In the genomic region with DNA sequence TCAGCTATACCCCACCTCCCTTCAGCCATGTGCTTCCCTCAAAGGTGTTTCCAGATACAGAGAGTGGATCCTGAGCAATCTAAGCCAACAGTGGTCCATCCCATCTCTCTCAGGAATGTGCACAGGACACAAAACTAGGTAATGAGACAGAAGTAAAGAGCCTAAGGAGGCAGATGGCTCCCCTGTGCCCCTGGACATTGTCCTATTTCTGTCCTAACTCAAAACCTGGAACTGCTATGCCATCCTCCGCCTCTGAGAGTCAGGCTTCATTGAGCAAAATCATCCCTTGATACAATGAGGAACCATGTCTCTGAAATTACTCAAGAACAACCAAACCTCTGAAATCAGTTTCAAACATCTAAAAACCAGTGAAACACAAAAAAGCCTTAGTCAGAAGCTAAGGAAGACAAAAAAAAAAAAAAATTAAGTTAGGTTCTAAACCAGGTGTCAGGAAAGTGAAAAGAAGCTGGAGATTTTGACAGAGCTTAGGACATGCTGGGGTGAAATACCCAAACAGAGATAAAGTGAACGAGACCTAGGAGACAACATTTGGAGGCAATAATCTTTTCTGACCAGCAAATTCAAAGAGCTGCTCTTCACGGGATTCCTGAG, we compare ENCODE assay signal across 8 cellular contexts.
A peak's percentile ranks its signal among the peaks of the same experiment; 100 is the strongest.
DNase-seq lines count a peak whose midpoint lies in the region; ATAC-seq, FAIRE-seq and TF ChIP-seq lines count a peak whose summit lies in the region.

No MANE protein-coding gene starts in this region.

- H3K9me3 ChIP-seq in CD8-positive, alpha-beta memory T cell (ENCODE audit: low read length) = no peaks in the 10 kb centered on the region
- no peaks in the 10 kb centered on the region for H3K9me3 ChIP-seq in hepatocyte (ENCODE audit: low read depth)
- H3K9me3 ChIP-seq in upper lobe of right lung = no peaks in the 10 kb centered on the region

- H3K27ac Mint-ChIP-seq in CD8-positive, alpha-beta memory T cell = peak overlapping the region in 5 of 8 donors; percentile 57 to 79 (median 72)
- peak overlapping the region; percentile 80 for H3K27ac Mint-ChIP-seq in T-helper 2 cell treated with Interferon-gamma antibody and Interleukin-4, amounts not matched to agents 5 μg/mL and 100 μg/mL, for 36 hours
- H3K27ac Mint-ChIP-seq in osteocyte (ENCODE audit: unreplicated experiment) = no peak overlapping the region

- peaks cover 31 to 44% (median 38%) of the 10 kb centered on the region in 3 donors for H3K4me1 Mint-ChIP-seq in CD8-positive, alpha-beta memory T cell
- H3K4me1 Mint-ChIP-seq in T-helper 2 cell treated with Interferon-gamma antibody and Interleukin-4, amounts not matched to agents 5 μg/mL and 100 μg/mL, for 36 hours (ENCODE audit: low read depth) = peaks cover 41% of the 10 kb centered on the region
- H3K4me1 Mint-ChIP-seq in osteocyte (ENCODE audit: unreplicated experiment) = peaks cover 42% of the 10 kb centered on the region

- H4K20me1 ChIP-seq in hepatocyte (ENCODE audit: insufficient read depth, poor library complexity, severe bottlenecking) = no peaks in the 10 kb centered on the region

- no peaks in the 10 kb centered on the region for H3K27me3 Mint-ChIP-seq in CD8-positive, alpha-beta memory T cell
- H3K27me3 Mint-ChIP-seq in T-helper 2 cell treated with Interferon-gamma antibody and Interleukin-4, amounts not matched to agents 5 μg/mL and 100 μg/mL, for 36 hours (ENCODE audit: low read depth) = no peaks in the 10 kb centered on the region
- no peaks in the 10 kb centered on the region for H3K27me3 Mint-ChIP-seq in osteocyte (ENCODE audit: unreplicated experiment)

- CTCF ChIA-PET in CD8-positive, alpha-beta memory T cell (lab: Charles Lee) = interaction anchor here (0.9 to 4.8 kb wide), 5 partner anchors 9 to 367 kb away, joined by 3 to 30 read pairs (median 3); no protein-coding TSS in a partner anchor

- peaks cover 0 to 1% (median 0%) of the 10 kb centered on the region in 3 donors for H3K36me3 Mint-ChIP-seq in CD8-positive, alpha-beta memory T cell
- peaks cover 5% of the 10 kb centered on the region for H3K36me3 Mint-ChIP-seq in T-helper 2 cell treated with Interferon-gamma antibody and Interleukin-4, amounts not matched to agents 5 μg/mL and 100 μg/mL, for 36 hours (ENCODE audit: low read depth)
- H3K36me3 Mint-ChIP-seq in osteocyte (ENCODE audit: unreplicated experiment) = no peaks in the 10 kb centered on the region

- WGBS in hepatocyte (ENCODE audit: low lambda C conversion rate, missing lambda C conversion rate) = 66% methylated on average over 3 of the region's 3 CpGs

- intact Hi-C loops in upper lobe of right lung (cut with DNase I) = no loop called here

- no peaks in the 10 kb centered on the region for H3K9me3 Mint-ChIP-seq in CD8-positive, alpha-beta memory T cell
- peaks cover 4% of the 10 kb centered on the region for H3K9me3 Mint-ChIP-seq in T-helper 2 cell treated with Interferon-gamma antibody and Interleukin-4, amounts not matched to agents 5 μg/mL and 100 μg/mL, for 36 hours
- no peaks in the 10 kb centered on the region for H3K9me3 Mint-ChIP-seq in osteocyte (ENCODE audit: unreplicated experiment)

- no peak overlapping the region for H3K27ac ChIP-seq in CD8-positive, alpha-beta memory T cell (ENCODE audit: low read depth, low read length)
- H3K27ac ChIP-seq in hepatocyte = peak overlapping the region; percentile 89
- H3K27ac ChIP-seq in upper lobe of right lung = peak overlapping the region; percentile 80

- peaks cover 27% of the 10 kb centered on the region for H3K4me1 ChIP-seq in CD8-positive, alpha-beta memory T cell (ENCODE audit: insufficient read depth, low read length)
- H3K4me1 ChIP-seq in hepatocyte (ENCODE audit: insufficient read depth) = peaks cover 47% of the 10 kb centered on the region
- peaks cover 39% of the 10 kb centered on the region for H3K4me1 ChIP-seq in upper lobe of right lung

- no peaks in the 10 kb centered on the region for H3K79me2 ChIP-seq in hepatocyte

- DNase-seq in CD8-positive, alpha-beta memory T cell = no peak
- DNase-seq in GM19239 (ENCODE audit: insufficient read length, low spot score) (no peak), hepatocyte (ENCODE audit: low spot score) (peak; percentile 12), upper lobe of right lung (no peak), osteocyte (ENCODE audit: extremely low spot score, unreplicated experiment) (no peak), GM19240 (ENCODE audit: insufficient read length, low spot score) (no peak)
- DNase-seq in T-helper 2 cell treated with Interferon-gamma antibody and Interleukin-4, amounts not matched to agents 5 μg/mL and 100 μg/mL, for 36 hours (ENCODE audit: low spot score) = peak; percentile 27

- H3K4me3 Mint-ChIP-seq in CD8-positive, alpha-beta memory T cell = peak overlapping the region in 5 of 7 donors; percentile 10 to 44 (median 22)
- H3K4me3 Mint-ChIP-seq in T-helper 2 cell treated with Interferon-gamma antibody and Interleukin-4, amounts not matched to agents 5 μg/mL and 100 μg/mL, for 36 hours = peak overlapping the region; percentile 52
- H3K4me3 Mint-ChIP-seq in osteocyte (ENCODE audit: unreplicated experiment) = no peak overlapping the region

- ATAC-seq in HG03135 (IDR thresholded peaks at IDR 0.05; ENCODE audit: unreplicated experiment) (peak; percentile 54), upper lobe of right lung (peak; percentile 67)

- no peak overlapping the region for H2AFZ ChIP-seq in hepatocyte

- H3K4me3 ChIP-seq in CD8-positive, alpha-beta memory T cell (ENCODE audit: low read length) = no peak overlapping the region
- H3K4me3 ChIP-seq in hepatocyte (no peak overlapping the region), upper lobe of right lung (no peak overlapping the region)

- no peaks in the 10 kb centered on the region for H3K36me3 ChIP-seq in CD8-positive, alpha-beta memory T cell (ENCODE audit: insufficient read depth, low read length)
- H3K36me3 ChIP-seq in hepatocyte (replicated peaks; ENCODE audit: insufficient read depth, low read depth) (no peaks in the 10 kb centered on the region), upper lobe of right lung (no peaks in the 10 kb centered on the region)

- peak overlapping the region; percentile 67 for H3K4me2 ChIP-seq in hepatocyte

- H3K9me2 ChIP-seq in hepatocyte (replicated peaks; ENCODE audit: insufficient read depth) = no peaks in the 10 kb centered on the region

- peak; percentile 26 for TF ChIP-seq CTCF in hepatocyte (IDR thresholded peaks at IDR 0.05; ENCODE audit: poor library complexity)
- peak; percentile 35 for TF ChIP-seq CTCF in upper lobe of right lung (IDR thresholded peaks at IDR 0.05)
- no peak for TF ChIP-seq CTCF in osteocyte (IDR thresholded peaks at IDR 0.05)

- H3K27me3 ChIP-seq in CD8-positive, alpha-beta memory T cell (ENCODE audit: insufficient read depth, low read length, poor library complexity, severe bottlenecking) = no peaks in the 10 kb centered on the region
- H3K27me3 ChIP-seq in hepatocyte (no peaks in the 10 kb centered on the region), upper lobe of right lung (no peaks in the 10 kb centered on the region)

- POLR2A ChIA-PET in CD8-positive, alpha-beta memory T cell (lab: Charles Lee) = interaction anchor here (1.4 kb wide), 1 partner anchor 356 kb away, joined by 4 read pairs; the partner anchor contains the start of gene BTG1

- FAIRE-seq in GM19239 (lab: Jason Lieb, UNC) = peak; percentile 98

Comparison
In these comparisons a context has a peak if more than half of its experiments do, and no peak if none do; other contexts are left out.
1. DNase-seq: peak in T-helper 2 cell treated with Interferon-gamma antibody and Interleukin-4, amounts not matched to agents 5 μg/mL and 100 μg/mL, for 36 hours (single experiment) and hepatocyte (single experiment); none in CD8-positive, alpha-beta memory T cell (0 of 5), GM19239 (single experiment), upper lobe of right lung (single experiment), osteocyte (single experiment) and GM19240 (single experiment).